In the genomic region with DNA sequence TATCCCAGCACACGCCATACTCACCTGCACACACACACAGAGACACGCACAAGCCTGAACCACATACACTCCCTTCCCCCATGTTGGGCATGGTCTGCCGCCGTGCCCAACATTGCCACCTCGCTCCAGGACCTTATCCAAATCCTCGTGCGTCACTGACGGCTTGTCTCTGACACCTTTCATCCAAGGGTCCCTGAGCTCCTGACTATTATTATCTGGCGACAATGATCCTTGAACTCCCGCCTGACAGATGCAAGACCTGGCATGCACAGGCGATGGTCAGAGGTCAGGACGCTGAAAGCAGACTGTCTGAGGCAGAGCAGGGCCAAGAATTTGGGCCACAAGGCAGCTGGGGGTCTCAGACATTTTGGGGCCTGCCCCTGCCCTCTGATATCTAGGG, we compare ENCODE assay signal across 19 cellular contexts. TPM values are rescaled to one million over a fixed set of nuclear protein-coding genes. Genes with fewer than 3 reads are reported as not detected.
DNase-seq lines count a peak whose midpoint lies in the region; ATAC-seq and TF ChIP-seq lines count a peak whose summit lies in the region.
"Had no signal": no experiment of that assay in that cellular context is flagged by ENCODE, and none has a peak within 500 bp of the region (broad histone marks: within the 10 kb centered on the region; RNA-seq: fewer than 3 reads in every experiment).

No MANE protein-coding gene starts in this region.

- no TSS peak for BruUV-seq in Panc1 (replicated peaks; lab: Mats Ljungman, UMichigan)

- POLR2A ChIA-PET in Panc1 (lab: Charles Lee), result no interaction called here

- H3K4me1 ChIP-seq in Panc1 (ENCODE audit: control insufficient read depth, insufficient read depth, low read length), result peaks cover 21% of the 10 kb centered on the region
- H3K4me1 ChIP-seq in psoas muscle, result peaks cover 49% of the 10 kb centered on the region
- H3K4me1 ChIP-seq in MM.1S (ENCODE audit: low read length), result peaks cover 14% of the 10 kb centered on the region
- no peaks in the 10 kb centered on the region for H3K4me1 ChIP-seq in trophoblast cell (ENCODE audit: control insufficient read depth in 1 of 2, insufficient read depth in 2 of 2, low read length in 2 of 2)

- H3K9me3 ChIP-seq in Panc1 (ENCODE audit: control insufficient read depth, insufficient read depth, low read depth, low read length) (no peaks in the 10 kb centered on the region), psoas muscle (no peaks in the 10 kb centered on the region), MM.1S (replicated peaks; ENCODE audit: insufficient read depth, low read length) (no peaks in the 10 kb centered on the region), trophoblast cell (ENCODE audit: insufficient read depth, low read depth, low read length) (peaks cover 1% of the 10 kb centered on the region)

- H2BK5ac ChIP-seq in trophoblast cell (ENCODE audit: low read depth, low read length, poor library complexity), result no peak overlapping the region

- no peaks in the 10 kb centered on the region for H4K20me1 ChIP-seq in MM.1S (ENCODE audit: insufficient read depth, low read length)

- no peak overlapping the region for H3K4ac ChIP-seq in trophoblast cell (ENCODE audit: low read depth, low read length)

- H3K79me2 ChIP-seq in MM.1S (ENCODE audit: low read length) (no peaks in the 10 kb centered on the region), trophoblast cell (ENCODE audit: control insufficient read depth, insufficient read depth, low read length, poor library complexity) (no peaks in the 10 kb centered on the region)

- H2AFZ ChIP-seq in MM.1S (ENCODE audit: low read length), result no peak overlapping the region
- H2AFZ ChIP-seq in trophoblast cell (ENCODE audit: insufficient read depth, low read length, poor library complexity), result no peak overlapping the region

- no peak overlapping the region for H4K91ac ChIP-seq in trophoblast cell (ENCODE audit: low read depth, low read length)

- no peak overlapping the region for H2BK12ac ChIP-seq in trophoblast cell (ENCODE audit: low read length)

- DNase-seq in Panc1 (ENCODE audit: low read depth, low spot score), result no peak
- DNase-seq in cardiac septum (ENCODE audit: low spot score), result peak; percentile 86
- DNase-seq in left lobe of liver (ENCODE audit: low spot score), result peak; percentile 53
- DNase-seq in psoas muscle, result peak in 1 of 2 donors; percentile 78
- no peak for DNase-seq in MM.1S
- DNase-seq in trophoblast cell, result no peak
- no peak for DNase-seq in NCI-H1417 treated with DMSO at 0.1 percent for 48 hours (lab: John Stamatoyannopoulos, UW)
- DNase-seq: CD4-positive, alpha-beta T cell; EL; IMR-90; Karpas-422; NCI-H1105 treated with DMSO at 0.1 percent for 48 hours; NCI-H1930; NCI-H446; OCI-M1 had no signal

- no peak overlapping the region for H3K4me2 ChIP-seq in MM.1S (ENCODE audit: low read depth, low read length)
- no peak overlapping the region for H3K4me2 ChIP-seq in trophoblast cell (ENCODE audit: low read length)

- no peaks in the 10 kb centered on the region for H3K79me1 ChIP-seq in trophoblast cell (ENCODE audit: low read length)

- no peak for ATAC-seq in Panc1
- ATAC-seq in left lobe of liver, result peak; percentile 73
- ATAC-seq in psoas muscle, result peak; percentile 31 to 69 (median 47)
- ATAC-seq in activated CD4-positive, CD25-positive, alpha-beta regulatory T cell treated with anti-CD3 and anti-CD28 coated beads, Interleukin-2, amount 50 U/mL, for 24 hours, result no peak

- H3K27me3 ChIP-seq in Panc1 (ENCODE audit: control insufficient read depth, insufficient read depth, low read length), result no peaks in the 10 kb centered on the region
- H3K27me3 ChIP-seq in psoas muscle (ENCODE audit: insufficient read depth in 3 of 3, low read length in 2 of 3), result no peaks in the 10 kb centered on the region
- H3K27me3 ChIP-seq in MM.1S (replicated peaks; ENCODE audit: insufficient read depth, low read length), result no peaks in the 10 kb centered on the region
- no peaks in the 10 kb centered on the region for H3K27me3 ChIP-seq in trophoblast cell (ENCODE audit: insufficient read depth, low read length)

- no peaks in the 10 kb centered on the region for H3K9me2 ChIP-seq in MM.1S (replicated peaks; ENCODE audit: insufficient read depth, low read length)

- TF ChIP-seq CTCF in Panc1 (IDR thresholded peaks at IDR 0.05), result no peak
- no peak for TF ChIP-seq CTCF in psoas muscle (IDR thresholded peaks at IDR 0.05)
- no peak for TF ChIP-seq CTCF in MM.1S (IDR thresholded peaks at IDR 0.05; ENCODE audit: low read length)

- H2BK120ac ChIP-seq in trophoblast cell (ENCODE audit: insufficient read depth, low read length, poor library complexity), result no peak overlapping the region

- no peak overlapping the region for H3K23ac ChIP-seq in trophoblast cell (ENCODE audit: low read length)

- H3K18ac ChIP-seq in trophoblast cell (ENCODE audit: low read length), result no peak overlapping the region

- intact Hi-C loops in Panc1 (cut with micrococcal nuclease; ENCODE audit: unreplicated experiment) (no loop called here), cardiac septum (cut with DNase I) (loop anchor here (1.0 kb wide), 1 partner anchor 26 kb away; no protein-coding TSS in a partner anchor), psoas muscle (cut with DNase I) (loop anchor here in 1 of 2 donors (10.0 kb wide), 1 partner anchor 258 kb away; no protein-coding TSS in a partner anchor)

- no peak overlapping the region for H3K14ac ChIP-seq in trophoblast cell (ENCODE audit: low read length)

- H3K4me3 ChIP-seq in Panc1 (ENCODE audit: low read depth in 2 of 2, low read length in 2 of 2) (no peak overlapping the region), psoas muscle (peak overlapping the region; percentile 71), MM.1S (ENCODE audit: low read length) (no peak overlapping the region), trophoblast cell (ENCODE audit: low read depth, low read length) (no peak overlapping the region)

- 30 to 41% (median 37%) methylated on average over 12 of the region's 12 CpGs for WGBS in psoas muscle, 3 donors
- no CpG with 5 or more reads among the region's 12 CpGs for WGBS in trophoblast cell (ENCODE audit: extremely low coverage, insufficient coverage, insufficient read length)

- H3K9ac ChIP-seq in MM.1S (ENCODE audit: low read length), result no peak overlapping the region
- H3K9ac ChIP-seq in trophoblast cell (ENCODE audit: low read length), result no peak overlapping the region

- no peak overlapping the region for H4K12ac ChIP-seq in trophoblast cell (ENCODE audit: low read depth, low read length)

- H3K27ac ChIP-seq in Panc1 (ENCODE audit: low read length) (peak overlapping the region; percentile 96), psoas muscle (peak overlapping the region; percentile 93), MM.1S (ENCODE audit: low read length) (no peak overlapping the region), trophoblast cell (ENCODE audit: low read depth, low read length) (no peak overlapping the region)
- H3K27ac ChIP-seq: RWPE1 had no signal

- H3K36me3 ChIP-seq in Panc1 (ENCODE audit: control insufficient read depth, insufficient read depth, low read length), result no peaks in the 10 kb centered on the region
- H3K36me3 ChIP-seq in psoas muscle (ENCODE audit: insufficient read depth in 1 of 2, low read depth in 1 of 2), result peaks cover 0 to 43% of the 10 kb centered on the region in 2 donors
- H3K36me3 ChIP-seq in MM.1S (replicated peaks; ENCODE audit: insufficient read depth, low read length), result no peaks in the 10 kb centered on the region
- H3K36me3 ChIP-seq in trophoblast cell (ENCODE audit: control insufficient read depth in 1 of 2, insufficient read depth in 2 of 2, low read length in 2 of 2), result no peaks in the 10 kb centered on the region

- no peak overlapping the region for H4K8ac ChIP-seq in trophoblast cell (ENCODE audit: low read depth, low read length)

- CTCF ChIA-PET in Panc1 (lab: Charles Lee), result interaction anchor here (0.6 kb wide), 1 partner anchor 8 kb away, joined by 3 read pairs; no protein-coding TSS in a partner anchor

- peaks cover 3% of the 10 kb centered on the region; the same call in 1 of the 2 replicates for H3F3A ChIP-seq in MM.1S (ENCODE audit: insufficient read depth, low read length)

- in situ Hi-C loops in Panc1 (cut with HindIII; ENCODE audit: low pct_unique_long_range_greater_than_20kb, low sequenced_read_pairs), result no loop called here

- no peak overlapping the region for H2AK5ac ChIP-seq in trophoblast cell (ENCODE audit: low read length)

RNA-seq across cellular contexts. Expression of a gene that starts 4.2 kb away (rescaled TPM):
- 17.3 TPM for total RNA-seq in Panc1 (2021; ENCODE audit: unreplicated experiment)
- 29.4 TPM for polyA plus RNA-seq in Panc1 (2012; ENCODE audit: insufficient read length)
- total RNA-seq in cardiac septum, result 7,641 TPM
- 0.48 TPM for total RNA-seq in left lobe of liver
- 1,000 to 10,000 TPM; 6,836 to 9,981 (median 8,612) TPM for total RNA-seq in psoas muscle
- polyA plus RNA-seq in psoas muscle, result over 10,000 TPM in 2 of 3 donors, 1,000 to 10,000 TPM in 1; 9,385 to 12,606 (median 10,019) TPM
- 0.70 and 0.71 TPM in 2 replicates for polyA plus RNA-seq in trophoblast cell (2013)
- total RNA-seq: CD4-positive, alpha-beta T cell; H4; IMR-90; SK-MEL-5 had no signal
- polyA plus RNA-seq: IMR-90 had no signal

RNA-seq across cellular contexts. Expression of a gene that starts 35.3 kb away (rescaled TPM):
- total RNA-seq in Panc1 (2021; ENCODE audit: unreplicated experiment) (16.4 TPM), cardiac septum (5.7 TPM), left lobe of liver (31.7 TPM), psoas muscle (1 to 10 TPM; 1.8 to 9.5 (median 6.1) TPM)
- 4.8 TPM for polyA plus RNA-seq in Panc1 (2012; ENCODE audit: insufficient read length)
- 1 to 10 TPM in 2 of 3 donors, under 1 TPM in 1; 0.87 to 2.4 (median 1.0) TPM for polyA plus RNA-seq in psoas muscle
- 0.37 and 0.43 TPM in 2 replicates for polyA plus RNA-seq in trophoblast cell (2013)

Comparison
In these comparisons a context has a peak if more than half of its experiments do, and no peak if none do; other contexts are left out.
1. ATAC-seq: peak in left lobe of liver (single experiment) and psoas muscle (4 of 4); none in Panc1 (single experiment) and activated CD4-positive, CD25-positive, alpha-beta regulatory T cell treated with anti-CD3 and anti-CD28 coated beads, Interleukin-2, amount 50 U/mL, for 24 hours (0 of 2).
2. DNase-seq: peak in cardiac septum (single experiment) and left lobe of liver (single experiment); none in Panc1 (single experiment), MM.1S (single experiment), trophoblast cell (0 of 2) and NCI-H1417 treated with DMSO at 0.1 percent for 48 hours (single experiment).
3. H3K27ac ChIP-seq: peak in Panc1 (single experiment) and psoas muscle (single experiment); none in MM.1S (single experiment) and trophoblast cell (single experiment).
4. RNA of a gene that starts 4.2 kb away (total RNA-seq): 6,836 to 9,981 TPM in psoas muscle and 7,641 TPM in cardiac septum (single experiment); 17.3 TPM in Panc1 (single experiment) and 0.48 TPM in left lobe of liver (single experiment); every median in the first group is over 100 times any median in the second.